ENCODE assay signal across 15 cellular contexts in the genomic region with DNA sequence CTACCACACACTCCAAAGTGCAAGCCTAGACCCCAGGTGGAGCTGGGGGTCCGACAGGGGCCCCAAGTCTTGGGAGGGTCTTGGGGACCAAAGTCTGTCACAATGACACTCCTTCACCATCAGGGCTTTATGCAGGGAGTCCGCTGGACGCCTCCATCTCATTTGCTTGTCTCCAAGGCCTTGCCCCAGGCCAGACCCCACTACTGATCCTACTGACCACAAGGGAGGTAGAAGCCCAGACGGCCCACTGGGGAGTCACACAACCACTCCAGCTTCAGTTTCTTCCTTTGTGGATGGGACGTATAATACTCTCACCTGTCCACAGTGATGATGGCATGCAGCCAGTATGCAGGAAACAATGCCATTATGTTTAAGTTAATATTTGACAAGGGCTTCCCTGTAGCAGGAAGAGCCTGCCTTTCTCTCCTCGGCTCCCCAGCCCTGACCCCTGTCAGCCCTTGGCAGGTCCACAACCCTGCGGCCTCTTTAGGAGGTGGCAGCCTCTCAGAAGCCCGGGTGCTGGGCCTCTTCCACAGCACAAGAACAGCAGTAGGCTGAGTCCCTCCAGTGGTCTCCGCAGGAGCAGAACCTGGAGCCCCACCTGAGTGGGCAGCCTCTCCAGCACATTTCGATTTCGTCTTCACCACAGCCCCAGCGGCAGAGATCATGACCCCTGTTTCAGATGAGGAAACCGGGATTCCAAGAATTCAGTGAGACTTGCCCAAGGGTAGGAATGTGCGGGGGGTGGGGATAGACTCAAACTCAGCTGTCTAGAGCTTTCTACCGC. TPM values are rescaled to one million over a fixed set of nuclear protein-coding genes. Genes with fewer than 3 reads are reported as not detected.
A peak's percentile ranks its signal among the peaks of the same experiment; 100 is the strongest.
DNase-seq lines count a peak whose midpoint lies in the region; ATAC-seq and TF ChIP-seq lines count a peak whose summit lies in the region.
"Had no signal": no experiment of that assay in that cellular context is flagged by ENCODE, and none has a peak within 500 bp of the region (broad histone marks: within the 10 kb centered on the region; RNA-seq: fewer than 3 reads in every experiment).

No MANE protein-coding gene starts in this region.

- H3K27me3 ChIP-seq in esophagus squamous epithelium, result peaks cover 0 to under 1% (median 0%) of the 10 kb centered on the region in 4 donors
- H3K27me3 ChIP-seq: ovary had no signal

- peaks cover 0 to 87% (median 31%) of the 10 kb centered on the region in 3 donors for H3K4me1 ChIP-seq in esophagus squamous epithelium

- H3K9me3 Mint-ChIP-seq in osteocyte (ENCODE audit: unreplicated experiment), result no peaks in the 10 kb centered on the region
- H3K9me3 Mint-ChIP-seq: HFFc6 had no signal

- no peak for ATAC-seq in GM19023 (IDR thresholded peaks at IDR 0.05; ENCODE audit: unreplicated experiment)
- ATAC-seq: T-helper 17 cell had no signal

- H3K4me3 ChIP-seq in LNCaP clone FGC (ENCODE audit: low read depth, low read length), result no peak overlapping the region
- no peak overlapping the region for H3K4me3 ChIP-seq in epithelial cell of esophagus (ENCODE audit: low read length)
- no peak overlapping the region for H3K4me3 ChIP-seq in esophagus squamous epithelium
- H3K4me3 ChIP-seq: ovary had no signal

- DNase-seq in COLO668 (lab: John Stamatoyannopoulos, UW; ENCODE audit: unreplicated experiment) (peak; percentile 87), LNCaP clone FGC (ENCODE audit: low read depth) (peak; percentile 85), epithelial cell of esophagus (ENCODE audit: low read depth) (peak; percentile 20), osteocyte (ENCODE audit: extremely low spot score, unreplicated experiment) (no peak), NCI-H187 (lab: John Stamatoyannopoulos, UW) (no peak), NCI-H1092 treated with DMSO at 0.1 percent for 48 hours (lab: John Stamatoyannopoulos, UW) (no peak), esophagus squamous epithelium (lab: John Stamatoyannopoulos, UW) (no peak)
- DNase-seq: activated CD8-positive, alpha-beta memory T cell treated with anti-CD3 and anti-CD28 coated beads, Interleukin-2, amount 50 U/mL, for 48 hours; cerebellar nuclear complex; HFFc6; hypothalamus; NCI-H1930; T-helper 17 cell had no signal

- H3K4me1 Mint-ChIP-seq in osteocyte (ENCODE audit: unreplicated experiment), result peaks cover 76% of the 10 kb centered on the region

- H3K4me3 Mint-ChIP-seq in osteocyte (ENCODE audit: unreplicated experiment), result no peak overlapping the region
- H3K4me3 Mint-ChIP-seq: HFFc6, T-helper 17 cell had no signal

- peak overlapping the region; percentile 28 for H3K27ac Mint-ChIP-seq in osteocyte (ENCODE audit: unreplicated experiment)
- H3K27ac Mint-ChIP-seq: HFFc6, T-helper 17 cell had no signal

- no peaks in the 10 kb centered on the region for H3K36me3 ChIP-seq in esophagus squamous epithelium
- H3K36me3 ChIP-seq: ovary had no signal

- H3K27me3 Mint-ChIP-seq in osteocyte (ENCODE audit: unreplicated experiment), result no peaks in the 10 kb centered on the region

- H3K9me3 ChIP-seq in esophagus squamous epithelium, result no peaks in the 10 kb centered on the region
- H3K9me3 ChIP-seq: ovary had no signal

- intact Hi-C loops in esophagus squamous epithelium (cut with DNase I), result no loop called here

- H3K27ac ChIP-seq in esophagus squamous epithelium, result peak overlapping the region in 2 of 4 donors; percentile 36 to 58
- H3K27ac ChIP-seq: ovary had no signal

- H3K36me3 Mint-ChIP-seq in osteocyte (ENCODE audit: unreplicated experiment), result no peaks in the 10 kb centered on the region

- TF ChIP-seq CTCF in LNCaP clone FGC (IDR thresholded peaks at IDR 0.05; ENCODE audit: control insufficient read depth, extremely low read depth, insufficient read depth) (no peak), epithelial cell of esophagus (IDR thresholded peaks at IDR 0.05; ENCODE audit: insufficient read depth, low read depth, low read length, missing control alignments) (no peak), osteocyte (IDR thresholded peaks at IDR 0.05) (no peak), esophagus squamous epithelium (IDR thresholded peaks at IDR 0.05) (no peak)

- TF ChIP-seq POLR2A in esophagus squamous epithelium (IDR thresholded peaks at IDR 0.05), result no peak

- 65 to 72% methylated on average over 12 to 15 of the region's 15 CpGs for WGBS in esophagus squamous epithelium, 2 donors

RNA-seq across cellular contexts. Expression of a gene that starts 6.5 kb away (rescaled TPM):
- total RNA-seq in osteocyte, result 101 TPM in 2 replicates
- total RNA-seq in esophagus squamous epithelium, result 10 to 100 TPM; 10.8 to 23.3 (median 15.5) TPM

Comparison
In these comparisons a context has a peak if more than half of its experiments do, and no peak if none do; other contexts are left out.
1. DNase-seq: peak in COLO668 (single experiment), LNCaP clone FGC (single experiment) and epithelial cell of esophagus (single experiment); none in osteocyte (single experiment), NCI-H187 (0 of 2), NCI-H1092 treated with DMSO at 0.1 percent for 48 hours (single experiment) and esophagus squamous epithelium (single experiment).